In the genomic region with DNA sequence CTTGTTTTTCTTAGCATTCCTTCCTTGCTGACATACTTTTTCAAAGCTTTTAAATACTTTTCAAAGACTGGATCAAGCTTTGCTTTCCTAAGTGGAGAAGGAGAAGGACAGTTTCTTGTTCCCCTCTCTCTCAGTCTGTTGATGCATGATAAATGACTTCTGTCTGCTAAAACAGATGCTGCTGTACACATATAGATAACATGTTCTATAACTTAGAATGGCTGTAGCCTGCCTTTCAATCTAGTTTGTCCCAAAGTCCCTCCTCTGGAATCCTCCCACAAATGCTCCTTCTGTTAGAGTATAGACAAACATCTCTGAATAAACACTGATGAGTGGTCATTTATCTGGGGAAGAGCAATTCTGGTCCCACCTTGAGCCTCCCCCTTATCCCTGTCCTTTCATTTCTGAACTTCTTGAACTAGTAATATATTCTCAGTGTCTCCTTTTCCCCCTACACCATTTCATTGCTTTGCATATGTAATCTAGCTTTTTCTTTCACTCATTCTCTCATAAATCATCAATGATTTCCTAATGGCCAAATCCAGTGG, we compare ENCODE assay signal across 2 cellular contexts.
TF ChIP-seq lines count a peak whose summit lies in the region.

No MANE protein-coding gene starts in this region.

TF ChIP-seq in HEK293, 187 proteins besides CTCF, POLR2A, EP300 and RAD21:
- TF ChIP-seq, protein P1, sequence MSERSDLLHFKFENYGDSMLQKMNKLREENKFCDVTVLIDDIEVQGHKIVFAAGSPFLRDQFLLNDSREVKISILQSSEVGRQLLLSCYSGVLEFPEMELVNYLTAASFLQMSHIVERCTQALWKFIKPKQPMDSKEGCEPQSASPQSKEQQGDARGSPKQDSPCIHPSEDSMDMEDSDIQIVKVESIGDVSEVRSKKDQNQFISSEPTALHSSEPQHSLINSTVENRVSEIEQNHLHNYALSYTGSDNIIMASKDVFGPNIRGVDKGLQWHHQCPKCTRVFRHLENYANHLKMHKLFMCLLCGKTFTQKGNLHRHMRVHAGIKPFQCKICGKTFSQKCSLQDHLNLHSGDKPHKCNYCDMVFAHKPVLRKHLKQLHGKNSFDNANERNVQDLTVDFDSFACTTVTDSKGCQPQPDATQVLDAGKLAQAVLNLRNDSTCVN (tag by site-specific recombination; optimal IDR thresholded peaks at IDR 0.05): no peak
- TF ChIP-seq, protein P2, sequence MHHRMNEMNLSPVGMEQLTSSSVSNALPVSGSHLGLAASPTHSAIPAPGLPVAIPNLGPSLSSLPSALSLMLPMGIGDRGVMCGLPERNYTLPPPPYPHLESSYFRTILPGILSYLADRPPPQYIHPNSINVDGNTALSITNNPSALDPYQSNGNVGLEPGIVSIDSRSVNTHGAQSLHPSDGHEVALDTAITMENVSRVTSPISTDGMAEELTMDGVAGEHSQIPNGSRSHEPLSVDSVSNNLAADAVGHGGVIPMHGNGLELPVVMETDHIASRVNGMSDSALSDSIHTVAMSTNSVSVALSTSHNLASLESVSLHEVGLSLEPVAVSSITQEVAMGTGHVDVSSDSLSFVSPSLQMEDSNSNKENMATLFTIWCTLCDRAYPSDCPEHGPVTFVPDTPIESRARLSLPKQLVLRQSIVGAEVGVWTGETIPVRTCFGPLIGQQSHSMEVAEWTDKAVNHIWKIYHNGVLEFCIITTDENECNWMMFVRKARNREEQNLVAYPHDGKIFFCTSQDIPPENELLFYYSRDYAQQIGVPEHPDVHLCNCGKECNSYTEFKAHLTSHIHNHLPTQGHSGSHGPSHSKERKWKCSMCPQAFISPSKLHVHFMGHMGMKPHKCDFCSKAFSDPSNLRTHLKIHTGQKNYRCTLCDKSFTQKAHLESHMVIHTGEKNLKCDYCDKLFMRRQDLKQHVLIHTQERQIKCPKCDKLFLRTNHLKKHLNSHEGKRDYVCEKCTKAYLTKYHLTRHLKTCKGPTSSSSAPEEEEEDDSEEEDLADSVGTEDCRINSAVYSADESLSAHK (tag by site-specific recombination; IDR thresholded peaks at IDR 0.05): 0 out of 2 replicates have a peak, but pooled peaks have one; percentile 15

TF ChIP-seq in K562, 482 proteins besides CTCF, POLR2A, EP300 and RAD21 (continues in another document):
- TF ChIP-seq ATF1 (CRISPR knock-in tag; IDR thresholded peaks at IDR 0.05) (no peak), ATF1 (tag; IDR thresholded peaks at IDR 0.05) (peak; percentile 48), CSDE1 (IDR thresholded peaks at IDR 0.05) (peak in 1 of 2 experiments; percentile 35; a peak in 1 of 4 replicates), STAT5B (CRISPR knock-in tag; IDR thresholded peaks at IDR 0.05) (no peak), ZFPM2 (CRISPR knock-in tag; IDR thresholded peaks at IDR 0.05) (no peak), RBM25 (IDR thresholded peaks at IDR 0.05; ENCODE audit: low read depth, low read length, severe bottlenecking) (peak; percentile 58), KDM1A (IDR thresholded peaks at IDR 0.05) (peak; percentile 90), RCOR1 (IDR thresholded peaks at IDR 0.05; ENCODE audit: borderline replicate concordance in 1 of 2, low read depth in 2 of 2, low read length in 2 of 2) (peak; percentile 10 to 92; a peak in 2 of 4 replicates), CHD2 (IDR thresholded peaks at IDR 0.05; ENCODE audit: low read depth, low read length) (no peak), ZKSCAN8 (CRISPR knock-in tag; IDR thresholded peaks at IDR 0.05) (0 out of 2 replicates have a peak, but pooled peaks have one; percentile 22), CREM (IDR thresholded peaks at IDR 0.05; ENCODE audit: low read depth) (peak; percentile 55; the same call in 1 of the 2 replicates), TGIF2 (CRISPR knock-in tag; IDR thresholded peaks at IDR 0.05) (no peak), ARNT (IDR thresholded peaks at IDR 0.05) (peak; percentile 70 to 89; a peak in 3 of 4 replicates), NONO (IDR thresholded peaks at IDR 0.05; ENCODE audit: low read depth in 2 of 2, low read length in 1 of 2) (peak in 1 of 2 experiments; percentile 35; a peak in 1 of 4 replicates), HMGN3 (IDR thresholded peaks at IDR 0.05; ENCODE audit: borderline replicate concordance, extremely low read depth, insufficient read length, low read depth, low read length) (peak; percentile 42), RBFOX2 (IDR thresholded peaks at IDR 0.05; ENCODE audit: low read depth, low read length) (no peak), CEBPG (CRISPR knock-in tag; IDR thresholded peaks at IDR 0.05) (no peak), CEBPG (tag; conservative IDR thresholded peaks at IDR 0.05 in 1 of 2, IDR thresholded peaks at IDR 0.05 in 1 of 2) (no peak), FOXM1 (IDR thresholded peaks at IDR 0.05; ENCODE audit: low read depth) (peak; percentile 94), FOXM1 (CRISPR knock-in tag; IDR thresholded peaks at IDR 0.05; ENCODE audit: low read depth) (no peak), GTF2F1 (IDR thresholded peaks at IDR 0.05; ENCODE audit: low read depth, low read length) (no peak), ELF2 (CRISPR knock-in tag; IDR thresholded peaks at IDR 0.05) (0 out of 2 replicates have a peak, but pooled peaks have one; percentile 15), ZNF24 (IDR thresholded peaks at IDR 0.05) (no peak; the same call in 1 of the 2 replicates), MCM2 (IDR thresholded peaks at IDR 0.05; ENCODE audit: low read depth) (no peak), ZKSCAN3 (CRISPR knock-in tag; IDR thresholded peaks at IDR 0.05) (no peak), L3MBTL2 (IDR thresholded peaks at IDR 0.05) (peak; percentile 26; the same call in 1 of the 2 replicates), TCF7 (IDR thresholded peaks at IDR 0.05; ENCODE audit: borderline replicate concordance) (0 out of 2 replicates have a peak, but pooled peaks have one; percentile 35), ZNF830 (CRISPR knock-in tag; IDR thresholded peaks at IDR 0.05) (no peak), NCOR1 (IDR thresholded peaks at IDR 0.05) (peak; percentile 98), ZNF133 (CRISPR knock-in tag; IDR thresholded peaks at IDR 0.05) (no peak), SPI1 (IDR thresholded peaks at IDR 0.05; ENCODE audit: borderline replicate concordance, low read depth, low read length) (peak; percentile 51; the same call in 1 of the 2 replicates), SMAD4 (CRISPR knock-in tag; conservative IDR thresholded peaks at IDR 0.05) (peak; percentile 94), RNF2 (IDR thresholded peaks at IDR 0.05) (peak; percentile 84), MTA1 (IDR thresholded peaks at IDR 0.05; ENCODE audit: borderline replicate concordance) (peak; percentile 79), MECOM (CRISPR knock-in tag; IDR thresholded peaks at IDR 0.05) (no peak), HDAC1 (IDR thresholded peaks at IDR 0.05) (peak; percentile 7 to 79; a peak in 2 of 4 replicates), ZNF77 (CRISPR knock-in tag; IDR thresholded peaks at IDR 0.05) (no peak), LCOR (CRISPR knock-in tag; IDR thresholded peaks at IDR 0.05) (peak; percentile 79), CREB1 (IDR thresholded peaks at IDR 0.05) (peak; percentile 70; the same call in 1 of the 2 replicates), CREB1 (CRISPR knock-in tag; IDR thresholded peaks at IDR 0.05) (no peak), POLR2G (IDR thresholded peaks at IDR 0.05; ENCODE audit: low read depth, low read length) (no peak), MBD2 (IDR thresholded peaks at IDR 0.05; ENCODE audit: borderline replicate concordance, low read depth) (peak; percentile 64; the same call in 1 of the 2 replicates), ZNF217 (CRISPR knock-in tag; IDR thresholded peaks at IDR 0.05) (no peak), MIER1 (IDR thresholded peaks at IDR 0.05; ENCODE audit: low read depth) (peak; percentile 99), MYC (IDR thresholded peaks at IDR 0.05; ENCODE audit: low read depth, low read length) (0 out of 2 replicates have a peak, but pooled peaks have one; percentile 17), MYC (CRISPR knock-in tag; IDR thresholded peaks at IDR 0.05; ENCODE audit: borderline replicate concordance, low read depth) (no peak), ZEB2 (IDR thresholded peaks at IDR 0.05) (peak; percentile 90)
- TF ChIP-seq, protein P3, sequence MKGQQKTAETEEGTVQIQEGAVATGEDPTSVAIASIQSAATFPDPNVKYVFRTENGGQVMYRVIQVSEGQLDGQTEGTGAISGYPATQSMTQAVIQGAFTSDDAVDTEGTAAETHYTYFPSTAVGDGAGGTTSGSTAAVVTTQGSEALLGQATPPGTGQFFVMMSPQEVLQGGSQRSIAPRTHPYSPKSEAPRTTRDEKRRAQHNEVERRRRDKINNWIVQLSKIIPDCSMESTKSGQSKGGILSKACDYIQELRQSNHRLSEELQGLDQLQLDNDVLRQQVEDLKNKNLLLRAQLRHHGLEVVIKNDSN (CRISPR knock-in tag; IDR thresholded peaks at IDR 0.05): no peak
- TF ChIP-seq, protein P4, sequence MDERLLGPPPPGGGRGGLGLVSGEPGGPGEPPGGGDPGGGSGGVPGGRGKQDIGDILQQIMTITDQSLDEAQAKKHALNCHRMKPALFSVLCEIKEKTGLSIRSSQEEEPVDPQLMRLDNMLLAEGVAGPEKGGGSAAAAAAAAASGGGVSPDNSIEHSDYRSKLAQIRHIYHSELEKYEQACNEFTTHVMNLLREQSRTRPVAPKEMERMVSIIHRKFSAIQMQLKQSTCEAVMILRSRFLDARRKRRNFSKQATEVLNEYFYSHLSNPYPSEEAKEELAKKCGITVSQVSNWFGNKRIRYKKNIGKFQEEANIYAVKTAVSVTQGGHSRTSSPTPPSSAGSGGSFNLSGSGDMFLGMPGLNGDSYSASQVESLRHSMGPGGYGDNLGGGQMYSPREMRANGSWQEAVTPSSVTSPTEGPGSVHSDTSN (CRISPR knock-in tag; IDR thresholded peaks at IDR 0.05; ENCODE audit: low read depth): no peak; the same call in 1 of the 2 replicates
- TF ChIP-seq, protein P4 (tag; conservative IDR thresholded peaks at IDR 0.05; ENCODE audit: low read depth): peak; percentile 98
- TF ChIP-seq, protein P5, sequence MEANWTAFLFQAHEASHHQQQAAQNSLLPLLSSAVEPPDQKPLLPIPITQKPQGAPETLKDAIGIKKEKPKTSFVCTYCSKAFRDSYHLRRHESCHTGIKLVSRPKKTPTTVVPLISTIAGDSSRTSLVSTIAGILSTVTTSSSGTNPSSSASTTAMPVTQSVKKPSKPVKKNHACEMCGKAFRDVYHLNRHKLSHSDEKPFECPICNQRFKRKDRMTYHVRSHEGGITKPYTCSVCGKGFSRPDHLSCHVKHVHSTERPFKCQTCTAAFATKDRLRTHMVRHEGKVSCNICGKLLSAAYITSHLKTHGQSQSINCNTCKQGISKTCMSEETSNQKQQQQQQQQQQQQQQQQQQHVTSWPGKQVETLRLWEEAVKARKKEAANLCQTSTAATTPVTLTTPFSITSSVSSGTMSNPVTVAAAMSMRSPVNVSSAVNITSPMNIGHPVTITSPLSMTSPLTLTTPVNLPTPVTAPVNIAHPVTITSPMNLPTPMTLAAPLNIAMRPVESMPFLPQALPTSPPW (CRISPR knock-in tag; IDR thresholded peaks at IDR 0.05): peak; percentile 66
- TF ChIP-seq, protein P6, sequence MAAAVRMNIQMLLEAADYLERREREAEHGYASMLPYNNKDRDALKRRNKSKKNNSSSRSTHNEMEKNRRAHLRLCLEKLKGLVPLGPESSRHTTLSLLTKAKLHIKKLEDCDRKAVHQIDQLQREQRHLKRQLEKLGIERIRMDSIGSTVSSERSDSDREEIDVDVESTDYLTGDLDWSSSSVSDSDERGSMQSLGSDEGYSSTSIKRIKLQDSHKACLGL (CRISPR knock-in tag; IDR thresholded peaks at IDR 0.05; ENCODE audit: borderline replicate concordance, poor library complexity, severe bottlenecking): no peak
- TF ChIP-seq, protein P7, sequence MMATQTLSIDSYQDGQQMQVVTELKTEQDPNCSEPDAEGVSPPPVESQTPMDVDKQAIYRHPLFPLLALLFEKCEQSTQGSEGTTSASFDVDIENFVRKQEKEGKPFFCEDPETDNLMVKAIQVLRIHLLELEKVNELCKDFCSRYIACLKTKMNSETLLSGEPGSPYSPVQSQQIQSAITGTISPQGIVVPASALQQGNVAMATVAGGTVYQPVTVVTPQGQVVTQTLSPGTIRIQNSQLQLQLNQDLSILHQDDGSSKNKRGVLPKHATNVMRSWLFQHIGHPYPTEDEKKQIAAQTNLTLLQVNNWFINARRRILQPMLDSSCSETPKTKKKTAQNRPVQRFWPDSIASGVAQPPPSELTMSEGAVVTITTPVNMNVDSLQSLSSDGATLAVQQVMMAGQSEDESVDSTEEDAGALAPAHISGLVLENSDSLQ (IDR thresholded peaks at IDR 0.05): peak; percentile 96
- TF ChIP-seq, protein P8, sequence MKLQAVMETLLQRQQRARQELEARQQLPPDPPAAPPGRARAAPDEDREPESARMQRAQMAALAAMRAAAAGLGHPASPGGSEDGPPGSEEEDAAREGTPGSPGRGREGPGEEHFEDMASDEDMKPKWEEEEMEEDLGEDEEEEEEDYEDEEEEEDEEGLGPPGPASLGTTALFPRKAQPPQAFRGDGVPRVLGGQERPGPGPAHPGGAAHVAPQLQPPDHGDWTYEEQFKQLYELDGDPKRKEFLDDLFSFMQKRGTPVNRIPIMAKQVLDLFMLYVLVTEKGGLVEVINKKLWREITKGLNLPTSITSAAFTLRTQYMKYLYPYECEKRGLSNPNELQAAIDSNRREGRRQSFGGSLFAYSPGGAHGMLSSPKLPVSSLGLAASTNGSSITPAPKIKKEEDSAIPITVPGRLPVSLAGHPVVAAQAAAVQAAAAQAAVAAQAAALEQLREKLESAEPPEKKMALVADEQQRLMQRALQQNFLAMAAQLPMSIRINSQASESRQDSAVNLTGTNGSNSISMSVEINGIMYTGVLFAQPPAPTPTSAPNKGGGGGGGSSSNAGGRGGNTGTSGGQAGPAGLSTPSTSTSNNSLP (IDR thresholded peaks at IDR 0.05; ENCODE audit: borderline replicate concordance, low read depth, low read length): peak; percentile 65
